ENCODE assay signal across 8 cellular contexts in the genomic region with DNA sequence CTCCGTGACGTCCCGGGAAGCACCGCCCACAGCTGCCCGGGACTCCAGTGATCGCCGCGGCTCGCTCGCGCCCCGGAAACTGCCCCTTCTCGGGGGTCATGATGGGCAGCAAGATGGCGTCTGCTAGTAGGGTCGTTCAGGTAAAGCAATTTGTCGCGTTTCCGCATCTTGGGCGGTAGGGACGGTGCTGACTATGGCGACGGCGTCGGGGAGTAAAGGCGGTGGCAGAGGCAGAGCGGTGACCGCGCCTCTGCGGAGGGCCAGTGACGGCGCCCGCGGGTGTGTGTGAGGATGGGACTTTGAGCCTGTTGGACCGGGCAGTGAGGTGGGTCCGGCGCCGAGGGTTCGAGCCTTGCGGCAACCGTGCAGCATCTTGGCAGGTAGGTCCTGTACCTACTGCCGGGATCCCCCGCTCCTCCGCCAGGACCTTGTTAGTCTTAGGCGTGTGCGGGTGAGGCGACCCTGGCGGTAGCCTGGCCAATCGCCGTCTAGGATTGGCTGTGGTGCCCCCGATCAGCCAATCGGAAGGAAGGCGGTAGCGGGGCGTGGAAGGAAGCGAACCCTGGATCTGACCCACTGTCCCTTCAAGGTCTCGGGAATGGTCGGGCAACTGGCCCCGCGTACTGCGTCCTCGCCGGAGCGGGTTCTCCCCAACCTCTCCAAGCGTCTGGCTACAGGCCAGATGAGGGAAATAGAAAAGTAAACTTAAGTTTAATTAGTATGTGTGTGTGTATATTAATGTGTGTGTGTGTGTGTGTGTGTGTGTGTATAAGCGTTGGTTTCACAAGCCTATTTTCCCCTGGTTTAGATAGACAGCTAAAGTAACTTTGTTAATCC. TPM values are rescaled to one million over a fixed set of nuclear protein-coding genes. Genes with fewer than 3 reads are reported as not detected.
A peak's percentile ranks its signal among the peaks of the same experiment; 100 is the strongest.
DNase-seq lines count a peak whose midpoint lies in the region; ATAC-seq and TF ChIP-seq lines count a peak whose summit lies in the region.

No MANE protein-coding gene starts in this region.

- H3K4me1 ChIP-seq in BE2C, result peaks cover 4% of the 10 kb centered on the region; the same call in 1 of the 2 replicates
- H3K4me1 ChIP-seq in colonic mucosa, result peaks cover 8% of the 10 kb centered on the region

- peak overlapping the region; percentile 93 for H3K27ac ChIP-seq in colonic mucosa

- TF ChIP-seq CTCF in BE2C (IDR thresholded peaks at IDR 0.05; ENCODE audit: low read depth, low read length) (peak; percentile 11; the same call in 1 of the 2 replicates), colonic mucosa (IDR thresholded peaks at IDR 0.05) (no peak)

- peak overlapping the region; percentile 98 for H3K4me3 ChIP-seq in BE2C (ENCODE audit: low read depth, low read length)
- peak overlapping the region; percentile 72 for H3K4me3 ChIP-seq in colonic mucosa

- no peaks in the 10 kb centered on the region for H3K36me3 ChIP-seq in BE2C
- H3K36me3 ChIP-seq in colonic mucosa, result no peaks in the 10 kb centered on the region

- intact Hi-C loops in colonic mucosa (cut with DNase I), result loop anchor here (10.0 kb wide), 1 partner anchor 53 kb away; the partner anchor contains the start of gene CCNB1

- DNase-seq in BE2C (peak; percentile 98), NCI-H510A treated with DMSO at 0.1 percent for 48 hours (lab: John Stamatoyannopoulos, UW) (peak; percentile 74), colonic mucosa (peak; percentile 99), left kidney (ENCODE audit: low read depth, low spot score) (peak; percentile 98)
- DNase-seq in activated CD4-positive, alpha-beta T cell treated with anti-CD3 and anti-CD28 coated beads for 4 hours, result peak; percentile 69 to 80
- peak; percentile 82 to 92 for DNase-seq in stimulated activated CD4-positive, alpha-beta T cell treated with anti-CD3 and anti-CD28 coated beads, Interleukin-2, amount 100 ng/mL, for 24 hours

- no peaks in the 10 kb centered on the region for H3K27me3 ChIP-seq in BE2C
- H3K27me3 ChIP-seq in colonic mucosa, result no peaks in the 10 kb centered on the region

- H3K9me3 ChIP-seq in BE2C (no peaks in the 10 kb centered on the region), colonic mucosa (no peaks in the 10 kb centered on the region)

- peak; percentile 86 for TF ChIP-seq POLR2A in GM19193 (IDR thresholded peaks at IDR 0.05; ENCODE audit: extremely low read depth, insufficient read depth, insufficient read length)

- peak overlapping the region; percentile 89 to 94 for H3K9ac ChIP-seq in colonic mucosa (ENCODE audit: low read depth in 2 of 2, low read length in 2 of 2)

- ATAC-seq in HG03432 (IDR thresholded peaks at IDR 0.05; ENCODE audit: unreplicated experiment), result peak; percentile 93

RNA-seq across cellular contexts. Expression of gene CDK7, which starts 16.7 kb away (rescaled TPM):
- 28.3 TPM for polyA plus RNA-seq in BE2C (2012; ENCODE audit: insufficient read depth, insufficient read length, low read depth)
- total RNA-seq in colonic mucosa, result 10 to 100 TPM; 21.9 to 35.4 TPM

RNA-seq across cellular contexts. Expression of gene CENPH, which starts 28.6 kb away (rescaled TPM):
- polyA plus RNA-seq in BE2C (2012; ENCODE audit: insufficient read depth, insufficient read length, low read depth), result 6.0 TPM
- total RNA-seq in colonic mucosa, result 10 to 100 TPM in 1 of 2 donors, 1 to 10 TPM in 1; 5.9 to 13.9 TPM

RNA-seq across cellular contexts. Expression of gene CCNB1, which starts 51.0 kb away (rescaled TPM):
- 40.2 TPM for polyA plus RNA-seq in BE2C (2012; ENCODE audit: insufficient read depth, insufficient read length, low read depth)
- total RNA-seq in colonic mucosa, result 100 to 1,000 TPM in 1 of 2 donors, 10 to 100 TPM in 1; 43.1 to 189 TPM

Comparison
In these comparisons a context has a peak if more than half of its experiments do, and no peak if none do; other contexts are left out.
1. Peak in every context shown above with its lines: DNase-seq, ATAC-seq, H3K4me3 ChIP-seq and H3K27ac ChIP-seq.